ENCODE assay signal across 1 cellular context in genomic region chr6:169751242-169752073, GRCh38.
TF ChIP-seq lines count a peak whose summit lies in the region.

TSS of gene DYNLT2 (minus strand) at chr6:169751572. CDS start at chr6:169751458, 114 bp downstream.
TSS of gene ERMARD (plus strand) at chr6:169751622. CDS start at chr6:169751658, 36 bp downstream.

TF ChIP-seq in HepG2, 621 proteins besides CTCF, POLR2A, EP300 and RAD21 (continued from another document and continues in another):
- TF ChIP-seq ZBTB37 (CRISPR knock-in tag; IDR thresholded peaks at IDR 0.05) (no peak), ZNF350 (CRISPR knock-in tag; IDR thresholded peaks at IDR 0.05; ENCODE audit: borderline replicate concordance, low read depth) (peak; percentile 94), MNT (IDR thresholded peaks at IDR 0.05) (peak; percentile 65), HES4 (CRISPR knock-in tag; IDR thresholded peaks at IDR 0.05; ENCODE audit: borderline replicate concordance) (peak; percentile 93), MEIS1 (CRISPR knock-in tag; IDR thresholded peaks at IDR 0.05; ENCODE audit: borderline replicate concordance) (peak; percentile 90; the same call in 1 of the 2 replicates), ZBTB25 (CRISPR knock-in tag; IDR thresholded peaks at IDR 0.05) (peak; percentile 95), ESRRA (CRISPR knock-in tag; IDR thresholded peaks at IDR 0.05; ENCODE audit: low read depth) (peak; percentile 71; the same call in 1 of the 2 replicates), CEBPZ (IDR thresholded peaks at IDR 0.05; ENCODE audit: low read length) (no peak), PRDM4 (CRISPR knock-in tag; IDR thresholded peaks at IDR 0.05; ENCODE audit: borderline replicate concordance) (0 out of 2 replicates have a peak, but pooled peaks have one; percentile 54), MAFK (conservative IDR thresholded peaks at IDR 0.05 in 1 of 2, IDR thresholded peaks at IDR 0.05 in 1 of 2; ENCODE audit: low read length in 2 of 2) (no peak), THRA (CRISPR knock-in tag; IDR thresholded peaks at IDR 0.05; ENCODE audit: borderline replicate concordance) (peak; percentile 76), MXD1 (CRISPR knock-in tag; IDR thresholded peaks at IDR 0.05) (peak; percentile 73; the same call in 1 of the 2 replicates), ZNF331 (CRISPR knock-in tag; IDR thresholded peaks at IDR 0.05) (peak; percentile 89), CEBPB (IDR thresholded peaks at IDR 0.05; ENCODE audit: borderline replicate concordance, low read depth, low read length) (no peak), ATF1 (CRISPR knock-in tag; IDR thresholded peaks at IDR 0.05) (peak; percentile 98), STAT5B (CRISPR knock-in tag; IDR thresholded peaks at IDR 0.05) (no peak), TCF7 (IDR thresholded peaks at IDR 0.05; ENCODE audit: low read depth) (no peak), ZFY (CRISPR knock-in tag; IDR thresholded peaks at IDR 0.05) (peak; percentile 100), ZNF317 (CRISPR knock-in tag; IDR thresholded peaks at IDR 0.05) (peak; percentile 79; the same call in 1 of the 2 replicates), NR0B2 (CRISPR knock-in tag; IDR thresholded peaks at IDR 0.05) (peak; percentile 64; the same call in 1 of the 2 replicates), SYNCRIP (IDR thresholded peaks at IDR 0.05; ENCODE audit: insufficient read depth, low read depth, low read length) (no peak), SNAPC5 (CRISPR knock-in tag; IDR thresholded peaks at IDR 0.05; ENCODE audit: borderline replicate concordance) (peak; percentile 23; the same call in 1 of the 2 replicates), ZNF740 (CRISPR knock-in tag; IDR thresholded peaks at IDR 0.05) (peak; percentile 87), SETDB1 (CRISPR knock-in tag; IDR thresholded peaks at IDR 0.05; ENCODE audit: borderline replicate concordance) (no peak), RBM22 (optimal IDR thresholded peaks at IDR 0.05; ENCODE audit: low read length) (no peak), DDIT3 (CRISPR knock-in tag; IDR thresholded peaks at IDR 0.05) (peak; percentile 86; the same call in 1 of the 2 replicates), KLF16 (CRISPR knock-in tag; IDR thresholded peaks at IDR 0.05) (peak; percentile 71 to 96; a peak in 2 of 4 replicates), FOXP4 (CRISPR knock-in tag; IDR thresholded peaks at IDR 0.05) (peak; percentile 74), ZNF136 (CRISPR knock-in tag; IDR thresholded peaks at IDR 0.05; ENCODE audit: low read depth) (peak; percentile 97), JARID2 (CRISPR knock-in tag; IDR thresholded peaks at IDR 0.05; ENCODE audit: insufficient replicate concordance) (peak; percentile 58), FOXA3 (CRISPR knock-in tag; IDR thresholded peaks at IDR 0.05) (peak; percentile 77), MED13 (CRISPR knock-in tag; IDR thresholded peaks at IDR 0.05) (no peak), E2F2 (CRISPR knock-in tag; IDR thresholded peaks at IDR 0.05; ENCODE audit: borderline replicate concordance) (peak; percentile 83; the same call in 1 of the 2 replicates), MLLT10 (CRISPR knock-in tag; IDR thresholded peaks at IDR 0.05) (no peak), ZBTB21 (CRISPR knock-in tag; IDR thresholded peaks at IDR 0.05) (no peak), ZNF354B (CRISPR knock-in tag; IDR thresholded peaks at IDR 0.05) (peak; percentile 36; the same call in 1 of the 2 replicates), JUNB (CRISPR knock-in tag; IDR thresholded peaks at IDR 0.05; ENCODE audit: borderline replicate concordance) (no peak)
